ENCODE assay signal across 37 cellular contexts in genomic region chr2:24162494-24162893, GRCh38. TPM values are rescaled to one million over a fixed set of nuclear protein-coding genes. Genes with fewer than 3 reads are reported as not detected.
"Had no signal": no experiment of that assay in that cellular context is flagged by ENCODE, and none has a peak within 500 bp of the region (broad histone marks: within the 10 kb centered on the region; RNA-seq: fewer than 3 reads in every experiment).

No MANE protein-coding gene starts in this region.

- FAIRE-seq: bronchial epithelial cell, TTC549 had no signal

- H3K9me3 ChIP-seq: ascending aorta had no signal

- H3K27me3 ChIP-seq: ascending aorta, cardiac muscle cell had no signal

- H3K4me1 ChIP-seq: ascending aorta had no signal

- ATAC-seq: activated CD8-positive, alpha-beta T cell treated with anti-CD3 and anti-CD28 coated beads for 36 hours; activated naive CD8-positive, alpha-beta T cell treated with anti-CD3 and anti-CD28 coated beads, Interleukin-2, amount 50 U/mL, for 24 hours had no signal

- H3K4me1 Mint-ChIP-seq: activated CD4-positive, alpha-beta T cell treated with anti-CD3 and anti-CD28 coated beads, Interleukin-2, amount 10 ng/mL, durations not matched to agents 24 days and 14 days; activated naive CD4-positive, alpha-beta T cell treated with anti-CD3 and anti-CD28 coated beads, Interleukin-2, amount 10 ng/mL, durations not matched to agents 7 days and 5 days; activated naive CD4-positive, alpha-beta T cell treated with anti-CD3 and anti-CD28 coated beads, Interleukin-2, amount 50 U/mL, for 24 hours; activated naive CD8-positive, alpha-beta T cell treated with anti-CD3 and anti-CD28 coated beads, Interleukin-2, amount 50 U/mL, for 24 hours; brain; central memory CD8-positive, alpha-beta T cell had no signal

- H3K4me3 Mint-ChIP-seq: activated B cell treated with CpG ODN at 0.5 μM for 24 hours; activated CD4-positive, alpha-beta memory T cell treated with anti-CD3 and anti-CD28 coated beads for 36 hours; activated CD4-positive, alpha-beta T cell treated with anti-CD3 and anti-CD28 coated beads, Interleukin-2, amount 10 ng/mL, durations not matched to agents 24 days and 14 days; activated CD8-positive, alpha-beta T cell treated with anti-CD3 and anti-CD28 coated beads for 36 hours; activated naive CD4-positive, alpha-beta T cell treated with anti-CD3 and anti-CD28 coated beads, Interleukin-2, amount 10 ng/mL, durations not matched to agents 7 days and 5 days; activated naive CD4-positive, alpha-beta T cell treated with anti-CD3 and anti-CD28 coated beads, Interleukin-2, amount 50 U/mL, for 24 hours; activated naive CD8-positive, alpha-beta T cell; activated naive CD8-positive, alpha-beta T cell treated with anti-CD3 and anti-CD28 coated beads, Interleukin-2, amount 10 ng/mL, durations not matched to agents 7 days and 5 days; activated naive CD8-positive, alpha-beta T cell treated with anti-CD3 and anti-CD28 coated beads, Interleukin-2, amount 50 U/mL, for 24 hours; activated T-cell treated with anti-CD3 and anti-CD28 coated beads, Interleukin-2, amount 50 U/mL, for 24 hours; brain; central memory CD8-positive, alpha-beta T cell; T-helper 1 cell treated with Interleukin-12 subunit alpha and Interleukin-12 subunit beta and Interleukin-4 antibody, amounts not matched to agents 30 μg/mL and 1 μg/mL, for 36 hours; T-helper 2 cell treated with Interferon-gamma antibody and Interleukin-4, amounts not matched to agents 5 μg/mL and 100 μg/mL, for 36 hours had no signal

- H3K9me3 Mint-ChIP-seq: activated CD4-positive, alpha-beta T cell treated with anti-CD3 and anti-CD28 coated beads, Interleukin-2, amount 10 ng/mL, durations not matched to agents 24 days and 14 days; activated CD8-positive, alpha-beta T cell treated with anti-CD3 and anti-CD28 coated beads for 36 hours; activated naive CD4-positive, alpha-beta T cell treated with anti-CD3 and anti-CD28 coated beads, Interleukin-2, amount 10 ng/mL, durations not matched to agents 7 days and 5 days; activated naive CD4-positive, alpha-beta T cell treated with anti-CD3 and anti-CD28 coated beads, Interleukin-2, amount 50 U/mL, for 24 hours; activated naive CD8-positive, alpha-beta T cell treated with anti-CD3 and anti-CD28 coated beads, Interleukin-2, amount 10 ng/mL, durations not matched to agents 7 days and 5 days; activated naive CD8-positive, alpha-beta T cell treated with anti-CD3 and anti-CD28 coated beads, Interleukin-2, amount 50 U/mL, for 24 hours; activated T-cell treated with anti-CD3 and anti-CD28 coated beads, Interleukin-2, amount 50 U/mL, for 24 hours; central memory CD8-positive, alpha-beta T cell; T-helper 1 cell treated with Interleukin-12 subunit alpha and Interleukin-12 subunit beta and Interleukin-4 antibody, amounts not matched to agents 30 μg/mL and 1 μg/mL, for 36 hours had no signal

- DNase-seq: activated B cell treated with CpG ODN at 0.5 μM for 24 hours; activated CD4-positive, alpha-beta memory T cell treated with anti-CD3 and anti-CD28 coated beads for 36 hours; activated CD4-positive, alpha-beta T cell treated with anti-CD3 and anti-CD28 coated beads for 4 hours; activated CD4-positive, alpha-beta T cell treated with anti-CD3 and anti-CD28 coated beads, Interleukin-2, amount 10 ng/mL, durations not matched to agents 24 days and 14 days; activated CD4-positive, alpha-beta T cell treated with anti-CD3 and anti-CD28 coated beads, Interleukin-2, amount 50 U/mL, for 1 hour; activated CD4-positive, alpha-beta T cell treated with anti-CD3 and anti-CD28 coated beads, Interleukin-2, amount 50 U/mL, for 4 hours; activated CD4-positive, CD25-positive, alpha-beta regulatory T cell treated with anti-CD3 and anti-CD28 coated beads, Interleukin-2, amount 50 U/mL, for 72 hours; activated CD8-positive, alpha-beta memory T cell treated with anti-CD3 and anti-CD28 coated beads, Interleukin-2, amount 50 U/mL, for 4 hours; activated CD8-positive, alpha-beta T cell treated with anti-CD3 and anti-CD28 coated beads for 36 hours; activated effector memory CD4-positive, alpha-beta T cell treated with Interleukin-2 at 50 U/mL for 16 hours; activated gamma-delta T cell; activated naive CD4-positive, alpha-beta T cell treated with anti-CD3 and anti-CD28 coated beads, Interleukin-2, amount 10 ng/mL, durations not matched to agents 7 days and 5 days; activated naive CD4-positive, alpha-beta T cell treated with Interleukin-2 at 50 U/mL for 16 hours; activated naive CD8-positive, alpha-beta T cell treated with anti-CD3 and anti-CD28 coated beads, Interleukin-2, amount 10 ng/mL, durations not matched to agents 7 days and 5 days; activated naive CD8-positive, alpha-beta T cell treated with anti-CD3 and anti-CD28 coated beads, Interleukin-2, amount 50 U/mL, for 24 hours; activated T-cell treated with anti-CD3 and anti-CD28 coated beads, Interleukin-2, amount 50 U/mL, for 24 hours; activated T-cell treated with anti-CD3 and anti-CD28 coated beads, Interleukin-2, amount 50 U/mL, for 48 hours; amygdala; anterior cingulate cortex; caudate nucleus; cerebellar nuclear complex; T-helper 1 cell; T-helper 2 cell; T-helper 9 cell had no signal

- H3K27ac ChIP-seq: ascending aorta, cardiac muscle cell, VCaP had no signal

- H3K4me3 ChIP-seq: ascending aorta, cardiac muscle cell had no signal

- H3K27me3 Mint-ChIP-seq: activated B cell treated with CpG ODN at 0.5 μM for 24 hours; activated CD4-positive, alpha-beta memory T cell treated with anti-CD3 and anti-CD28 coated beads for 36 hours; activated CD4-positive, alpha-beta T cell treated with anti-CD3 and anti-CD28 coated beads, Interleukin-2, amount 10 ng/mL, durations not matched to agents 24 days and 14 days; activated CD8-positive, alpha-beta T cell treated with anti-CD3 and anti-CD28 coated beads for 36 hours; activated naive CD4-positive, alpha-beta T cell treated with anti-CD3 and anti-CD28 coated beads, Interleukin-2, amount 50 U/mL, for 24 hours; activated naive CD8-positive, alpha-beta T cell; activated naive CD8-positive, alpha-beta T cell treated with anti-CD3 and anti-CD28 coated beads, Interleukin-2, amount 50 U/mL, for 24 hours; activated T-cell treated with anti-CD3 and anti-CD28 coated beads, Interleukin-2, amount 50 U/mL, for 24 hours; brain; central memory CD8-positive, alpha-beta T cell had no signal

- H3K36me3 Mint-ChIP-seq: activated CD4-positive, alpha-beta memory T cell treated with anti-CD3 and anti-CD28 coated beads for 36 hours; activated naive CD4-positive, alpha-beta T cell treated with anti-CD3 and anti-CD28 coated beads, Interleukin-2, amount 10 ng/mL, durations not matched to agents 7 days and 5 days; activated naive CD8-positive, alpha-beta T cell treated with anti-CD3 and anti-CD28 coated beads, Interleukin-2, amount 10 ng/mL, durations not matched to agents 7 days and 5 days had no signal

- H3K27ac Mint-ChIP-seq: activated B cell treated with CpG ODN at 0.5 μM for 24 hours; activated CD4-positive, alpha-beta memory T cell treated with anti-CD3 and anti-CD28 coated beads for 36 hours; activated CD4-positive, alpha-beta T cell treated with anti-CD3 and anti-CD28 coated beads, Interleukin-2, amount 10 ng/mL, durations not matched to agents 24 days and 14 days; activated CD8-positive, alpha-beta T cell treated with anti-CD3 and anti-CD28 coated beads for 36 hours; activated naive CD4-positive, alpha-beta T cell treated with anti-CD3 and anti-CD28 coated beads, Interleukin-2, amount 10 ng/mL, durations not matched to agents 7 days and 5 days; activated naive CD4-positive, alpha-beta T cell treated with anti-CD3 and anti-CD28 coated beads, Interleukin-2, amount 50 U/mL, for 24 hours; activated naive CD8-positive, alpha-beta T cell; activated naive CD8-positive, alpha-beta T cell treated with anti-CD3 and anti-CD28 coated beads, Interleukin-2, amount 10 ng/mL, durations not matched to agents 7 days and 5 days; activated naive CD8-positive, alpha-beta T cell treated with anti-CD3 and anti-CD28 coated beads, Interleukin-2, amount 50 U/mL, for 24 hours; activated T-cell treated with anti-CD3 and anti-CD28 coated beads, Interleukin-2, amount 50 U/mL, for 24 hours; activated T-helper 2 cell treated with anti-CD3 and anti-CD28 coated beads, Interferon-gamma antibody, Interleukin-2, Interleukin-4, amounts not matched to agents 10 μg/mL and 5 μg/mL and 100 μg/mL, durations not matched to agents 14 hours and 24 hours and 36 hours; brain; T-helper 1 cell treated with Interleukin-12 subunit alpha and Interleukin-12 subunit beta and Interleukin-4 antibody, amounts not matched to agents 30 μg/mL and 1 μg/mL, for 36 hours; T-helper 2 cell treated with Interferon-gamma antibody and Interleukin-4, amounts not matched to agents 5 μg/mL and 100 μg/mL, for 36 hours had no signal

RNA-seq across cellular contexts. Expression of gene FAM228A, which starts 12.4 kb away (rescaled TPM):
- total RNA-seq: activated B cell treated with CpG ODN at 0.5 μM for 24 hours; activated CD4-positive, alpha-beta T cell treated with anti-CD3 and anti-CD28 coated beads, Interleukin-2, amount 10 ng/mL, durations not matched to agents 24 days and 14 days; activated CD8-positive, alpha-beta memory T cell treated with anti-CD3 and anti-CD28 coated beads for 36 hours; activated CD8-positive, alpha-beta T cell treated with anti-CD3 and anti-CD28 coated beads for 36 hours; activated T-helper 2 cell treated with anti-CD3 and anti-CD28 coated beads, Interferon-gamma antibody, Interleukin-2, Interleukin-4, amounts not matched to agents 10 μg/mL and 5 μg/mL and 100 μg/mL, durations not matched to agents 14 hours and 24 hours and 36 hours; ascending aorta; bronchial epithelial cell had no signal

RNA-seq across cellular contexts. Expression of gene PFN4, which starts 39.4 kb away (rescaled TPM):
- total RNA-seq: activated CD8-positive, alpha-beta T cell treated with anti-CD3 and anti-CD28 coated beads for 36 hours; activated naive CD8-positive, alpha-beta T cell treated with anti-CD3 and anti-CD28 coated beads, Interleukin-2, amount 10 ng/mL, durations not matched to agents 7 days and 5 days; ascending aorta; cardiac muscle cell had no signal
